8 cellular contexts compared by ENCODE assay signal in the genomic region with DNA sequence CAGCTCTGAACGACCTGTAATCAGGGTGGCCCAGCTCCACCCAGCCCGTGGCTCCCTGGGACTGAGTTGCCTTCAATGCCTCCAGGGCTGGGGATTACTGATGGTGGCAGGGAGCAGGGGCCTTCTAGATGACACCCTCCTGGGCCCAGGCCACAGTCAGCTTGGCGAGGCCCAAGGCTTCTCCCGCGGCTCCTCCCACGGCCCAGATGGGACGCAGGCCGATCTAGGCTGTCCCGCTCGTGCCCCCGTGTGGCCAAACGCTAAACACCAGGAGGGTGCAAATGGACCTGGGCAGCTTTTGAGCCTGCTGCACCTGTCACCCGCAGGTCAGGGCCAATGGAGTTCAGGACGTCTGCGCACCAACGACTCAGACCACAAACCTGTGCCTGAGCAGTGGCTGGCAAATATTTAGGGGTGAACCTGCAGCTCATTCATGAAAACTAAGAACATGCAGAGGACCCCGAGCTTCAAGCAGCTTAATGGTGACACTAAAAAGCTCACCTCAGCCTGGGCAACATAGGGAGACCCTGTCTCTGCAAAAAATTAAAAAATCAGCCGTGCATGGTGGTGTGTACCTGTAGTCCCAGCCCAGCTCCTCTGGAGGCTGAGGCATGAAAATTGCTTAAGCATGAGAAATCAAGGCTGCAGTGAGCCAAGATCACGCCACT. TPM values are rescaled to one million over a fixed set of nuclear protein-coding genes. Genes with fewer than 3 reads are reported as not detected.
DNase-seq lines count a peak whose midpoint lies in the region; ATAC-seq, FAIRE-seq and TF ChIP-seq lines count a peak whose summit lies in the region.

No MANE protein-coding gene starts in this region.

- H3K9ac ChIP-seq in kidney (ENCODE audit: low read length in 2 of 2), result peak overlapping the region; percentile 8 to 29

- no peak overlapping the region for H3K27ac ChIP-seq in kidney (ENCODE audit: low read depth in 2 of 2, low read length in 2 of 2)

- H3K36me3 ChIP-seq in kidney (ENCODE audit: control insufficient read depth in 1 of 2, insufficient read depth in 2 of 2, low read length in 2 of 2), result no peaks in the 10 kb centered on the region

- peaks cover 2 to 13% of the 10 kb centered on the region in 2 donors for H3K4me1 ChIP-seq in kidney (ENCODE audit: control insufficient read depth in 1 of 2, insufficient read depth in 1 of 2, low read depth in 1 of 2, low read length in 2 of 2)

- ATAC-seq in GM18858 (IDR thresholded peaks at IDR 0.05; ENCODE audit: unreplicated experiment) (peak; percentile 94), HG03039 (IDR thresholded peaks at IDR 0.05; ENCODE audit: unreplicated experiment) (peak; percentile 79)

- intact Hi-C loops in kidney (cut with DNase I), result loop anchor here (5.0 kb wide), 1 partner anchor 181 kb away; no protein-coding TSS in a partner anchor

- DNase-seq in AG09309 (ENCODE audit: low read depth) (no peak), NCI-H2196 (lab: John Stamatoyannopoulos, UW; ENCODE audit: unreplicated experiment) (peak; percentile 80), cardiac fibroblast (ENCODE audit: low read depth in 2 of 2) (peak; percentile 85), kidney (peak; percentile 95)
- DNase-seq in activated CD4-positive, CD25-positive, alpha-beta regulatory T cell treated with anti-CD3 and anti-CD28 coated beads, Interleukin-2, amount 50 U/mL, for 16 hours (ENCODE audit: low read depth, low spot score), result peak; percentile 47
- peak; percentile 46 to 80 (median 76) for DNase-seq in stimulated activated CD4-positive, alpha-beta T cell treated with anti-CD3 and anti-CD28 coated beads, Interleukin-1b, Interleukin-23, amount 100 ng/mL, for 24 hours (ENCODE audit: low read depth in 4 of 4, low spot score in 1 of 4)

- TF ChIP-seq CTCF in AG09309 (IDR thresholded peaks at IDR 0.05; ENCODE audit: control insufficient read depth, insufficient read depth, low read depth, low read length, missing control alignments) (peak; percentile 97), cardiac fibroblast (IDR thresholded peaks at IDR 0.05; ENCODE audit: low read depth, low read length) (peak; percentile 93), kidney (IDR thresholded peaks at IDR 0.05; ENCODE audit: borderline replicate concordance, extremely low read depth, insufficient read depth) (peak; percentile 96)

- H3K4me3 ChIP-seq in AG09309 (ENCODE audit: control insufficient read depth, low read depth, low read length), result no peak overlapping the region
- no peak overlapping the region for H3K4me3 ChIP-seq in cardiac fibroblast (replicated peaks in 1 of 2; ENCODE audit: low read depth in 2 of 2, low read length in 2 of 2)
- H3K4me3 ChIP-seq in kidney (ENCODE audit: low read length in 2 of 2), result no peak overlapping the region

- no peaks in the 10 kb centered on the region for H3K9me3 ChIP-seq in kidney (ENCODE audit: control insufficient read depth in 1 of 2, low read length in 2 of 2)

- no peak for FAIRE-seq in kidney (lab: Jason Lieb, UNC)

RNA-seq across cellular contexts. Expression of a gene that starts 43.2 kb away (rescaled TPM):
- 47.7 TPM for total RNA-seq in kidney
- polyA plus RNA-seq in kidney (ENCODE audit: insufficient read depth, low read depth, low replicate concordance), result 95.1 TPM
